ENCODE assay signal across 20 cellular contexts in genomic region chr5:165184183-165184582, GRCh38.
DNase-seq lines count a peak whose midpoint lies in the region; ATAC-seq, FAIRE-seq and TF ChIP-seq lines count a peak whose summit lies in the region.
"Had no signal": no experiment of that assay in that cellular context is flagged by ENCODE, and none has a peak within 500 bp of the region (broad histone marks: within the 10 kb centered on the region; RNA-seq: fewer than 3 reads in every experiment).

No MANE protein-coding gene starts in this region.

- no peaks in the 10 kb centered on the region for H3K9me1 ChIP-seq in K562 (ENCODE audit: control insufficient read depth, insufficient read depth, low read length)

- FAIRE-seq in K562 (lab: Jason Lieb, UNC), result no peak
- FAIRE-seq: A549, D721Med, GM12878, GM12892, GM18507 had no signal

- TF ChIP-seq CTCF in K562 (IDR thresholded peaks at IDR 0.05 in 2 of 3, conservative IDR thresholded peaks at IDR 0.05 in 1 of 3; ENCODE audit: insufficient read depth in 2 of 3, low read depth in 1 of 3, low read length in 3 of 3), result no peak

- POLR2A ChIA-PET in K562 (lab: Yijun Ruan, JAX), result no interaction called here

- H3K9ac ChIP-seq in BLaER1, result no peak overlapping the region
- H3K9ac ChIP-seq in K562 (ENCODE audit: insufficient read depth in 1 of 2, low read depth in 2 of 2, low read length in 2 of 2), result no peak overlapping the region

- in situ Hi-C loops in K562 (cut with MboI), result no loop called here

- no peak for ATAC-seq in K562
- ATAC-seq: A549; CD8-positive, alpha-beta T cell; GM12878 had no signal

- no peaks in the 10 kb centered on the region for H3K79me2 ChIP-seq in K562 (ENCODE audit: control insufficient read depth, insufficient read depth, low read length)

- peaks cover 35% of the 10 kb centered on the region for H3K4me1 ChIP-seq in BLaER1
- H3K4me1 ChIP-seq in K562 (replicated peaks in 1 of 2; ENCODE audit: control insufficient read depth in 2 of 2, insufficient read depth in 2 of 2, low read length in 2 of 2), result no peaks in the 10 kb centered on the region
- H3K4me1 ChIP-seq: A549, BE2C, Caco-2 had no signal

- no TSS peak for BruUV-seq in K562 (replicated peaks; lab: Mats Ljungman, UMichigan)

- H2AFZ ChIP-seq in K562 (ENCODE audit: low read depth, low read length), result no peak overlapping the region

- H3K27ac ChIP-seq in BLaER1, result peak overlapping the region; percentile 1; the same call in 1 of the 2 replicates
- no peak overlapping the region for H3K27ac ChIP-seq in K562 (ENCODE audit: extremely low read depth, low read depth, low read length)
- H3K27ac ChIP-seq: 22Rv1, A549 had no signal

- DNase-seq in ELF-1 (ENCODE audit: low read depth, low spot score), result peak; percentile 55
- DNase-seq in K562 (ENCODE audit: extremely low read depth in 1 of 4, low spot score in 3 of 4), result no peak
- no peak for DNase-seq in NCI-H2171 (lab: John Stamatoyannopoulos, UW)
- DNase-seq in GOT3 (lab: John Stamatoyannopoulos, UW), result no peak
- DNase-seq in NCI-H82 (lab: John Stamatoyannopoulos, UW), result no peak
- DNase-seq: BE2C; C1 segment of cervical spinal cord; Caco-2; Calu3; CD4-positive, CD25-positive, alpha-beta regulatory T cell; CD8-positive, alpha-beta T cell; DMS79 treated with DMSO at 0.1 percent for 48 hours; GDM1 had no signal

- no peak for TF ChIP-seq RAD21 in K562 (CRISPR knock-in tag; conservative IDR thresholded peaks at IDR 0.05 in 1 of 2, IDR thresholded peaks at IDR 0.05 in 1 of 2)

- H3K36me3 ChIP-seq in BLaER1 (no peaks in the 10 kb centered on the region), K562 (ENCODE audit: control insufficient read depth, insufficient read depth, low read length) (no peaks in the 10 kb centered on the region)
- H3K36me3 ChIP-seq: BE2C had no signal

- no peak for TF ChIP-seq POLR2A in K562 (conservative IDR thresholded peaks at IDR 0.05)

- CTCF ChIA-PET in K562 (lab: Yijun Ruan, JAX; ENCODE audit: low intra/inter-chr PET ratio), result no interaction called here

- 0% methylated on average over 2 of the region's 2 CpGs for WGBS in K562 (ENCODE audit: insufficient coverage, low coverage, missing lambda C conversion rate)

- H3K27me3 ChIP-seq in BLaER1 (no peaks in the 10 kb centered on the region), K562 (ENCODE audit: control insufficient read depth in 2 of 2, insufficient read depth in 2 of 2, low read length in 2 of 2) (no peaks in the 10 kb centered on the region)
- H3K27me3 ChIP-seq: BE2C had no signal

- H3K9me3 ChIP-seq in BLaER1 (peaks cover 19% of the 10 kb centered on the region), K562 (replicated peaks; ENCODE audit: control insufficient read depth, insufficient read depth, low read depth, low read length) (0 out of 2 replicates have a peak, but pooled peaks cover 2% of the 10 kb centered on the region)
- H3K9me3 ChIP-seq: A549, BE2C, Caco-2 had no signal

- no peak overlapping the region for H3K4me3 ChIP-seq in BLaER1
- no peak overlapping the region for H3K4me3 ChIP-seq in K562
- H3K4me3 ChIP-seq: A549, GM12878 had no signal

- H4K20me1 ChIP-seq in BLaER1 (no peaks in the 10 kb centered on the region), K562 (replicated peaks; ENCODE audit: control insufficient read depth, insufficient read depth, low read length) (no peaks in the 10 kb centered on the region)

- intact Hi-C loops in K562 (cut with micrococcal nuclease), result loop anchor here (5.0 kb wide), 1 partner anchor 1092 kb away; no protein-coding TSS in a partner anchor

- H3K4me2 ChIP-seq in BLaER1 (no peak overlapping the region), K562 (ENCODE audit: insufficient read depth, low read length) (no peak overlapping the region)
- H3K4me2 ChIP-seq: A549 had no signal

- no peak for TF ChIP-seq EP300 in K562 (IDR thresholded peaks at IDR 0.05; ENCODE audit: low read length)

TF ChIP-seq in K562, 482 proteins besides CTCF, POLR2A, EP300 and RAD21:
- TF ChIP-seq RHOXF2B (CRISPR knock-in tag; conservative IDR thresholded peaks at IDR 0.05) (no peak), CTCFL (IDR thresholded peaks at IDR 0.05; ENCODE audit: borderline replicate concordance, insufficient read depth, low read depth, low read length, poor library complexity, severe bottlenecking) (no peak), KLF16 (IDR thresholded peaks at IDR 0.05) (no peak), HNRNPUL1 (IDR thresholded peaks at IDR 0.05; ENCODE audit: low read length) (no peak), DIDO1 (tag; IDR thresholded peaks at IDR 0.05; ENCODE audit: low read depth) (no peak), HMGXB4 (CRISPR knock-in tag; IDR thresholded peaks at IDR 0.05) (no peak), CBX3 (IDR thresholded peaks at IDR 0.05; ENCODE audit: borderline replicate concordance in 1 of 2, low read length in 2 of 2) (peak in 1 of 2 experiments; percentile 47; a peak in 1 of 3 replicates), WHSC1 (IDR thresholded peaks at IDR 0.05; ENCODE audit: low read length) (no peak), ZSCAN32 (CRISPR knock-in tag; IDR thresholded peaks at IDR 0.05) (no peak), SMAD2 (IDR thresholded peaks at IDR 0.05; ENCODE audit: low read depth, low read length) (no peak), TCF3 (CRISPR knock-in tag; IDR thresholded peaks at IDR 0.05) (no peak), BDP1 (IDR thresholded peaks at IDR 0.05; ENCODE audit: insufficient read depth, insufficient read length) (no peak), SMARCA4 (IDR thresholded peaks at IDR 0.05) (no peak), PREB (CRISPR knock-in tag; IDR thresholded peaks at IDR 0.05) (no peak), ZNF217 (CRISPR knock-in tag; IDR thresholded peaks at IDR 0.05) (no peak), ZFP36 (IDR thresholded peaks at IDR 0.05; ENCODE audit: low read depth, low read length, partially characterized antibody) (peak; percentile 79), ZNF584 (CRISPR knock-in tag; IDR thresholded peaks at IDR 0.05; ENCODE audit: low read depth) (no peak), STAT5B (CRISPR knock-in tag; IDR thresholded peaks at IDR 0.05) (no peak)
